In genomic region chrX:53374923-53375322, GRCh38 we compare ENCODE assay signal across 24 cellular contexts.
A peak's percentile ranks its signal among the peaks of the same experiment; 100 is the strongest.
DNase-seq lines count a peak whose midpoint lies in the region; ATAC-seq, FAIRE-seq and TF ChIP-seq lines count a peak whose summit lies in the region.
"Had no signal": no experiment of that assay in that cellular context is flagged by ENCODE, and none has a peak within 500 bp of the region (broad histone marks: within the 10 kb centered on the region; RNA-seq: fewer than 3 reads in every experiment).

No MANE protein-coding gene starts in this region.

- no peak overlapping the region for H3K4me3 ChIP-seq in MM.1S (ENCODE audit: low read length)
- H3K4me3 ChIP-seq: colonic mucosa, left lung, prostate gland, SJSA1 had no signal

- TF ChIP-seq CTCF in MM.1S (IDR thresholded peaks at IDR 0.05; ENCODE audit: low read length): 0 out of 2 replicates have a peak, but pooled peaks have one; percentile 9

- no peaks in the 10 kb centered on the region for H3K79me2 ChIP-seq in MM.1S (ENCODE audit: low read length)

- H3K4me2 ChIP-seq in MM.1S (ENCODE audit: low read depth, low read length): no peak overlapping the region

- no peaks in the 10 kb centered on the region; the same call in 1 of the 2 replicates for H3K36me3 ChIP-seq in MM.1S (replicated peaks; ENCODE audit: insufficient read depth, low read length)
- H3K36me3 ChIP-seq: colonic mucosa, prostate gland had no signal

- no peaks in the 10 kb centered on the region for H3F3A ChIP-seq in MM.1S (ENCODE audit: insufficient read depth, low read length)

- DNase-seq in stimulated activated naive CD8-positive, alpha-beta T cell treated with anti-CD3 and anti-CD28 coated beads, Interleukin-15, Interleukin-2, amounts not matched to agents 100 U/mL and 50 U/mL, for 24 hours: no peak
- DNase-seq in stimulated activated naive CD8-positive, alpha-beta T cell treated with anti-CD3 and anti-CD28 coated beads, Interleukin-15, amount 100 ng/mL, for 72 hours: no peak
- DNase-seq in MM.1S (no peak), NCI-H1436 (lab: John Stamatoyannopoulos, UW) (no peak), hippocampal formation (lab: John Stamatoyannopoulos, UW) (no peak), RCC 7860 (ENCODE audit: low spot score) (no peak), LoVo (ENCODE audit: low spot score) (no peak)
- DNase-seq: activated B cell treated with CpG ODN at 0.5 μM for 24 hours; activated CD4-positive, alpha-beta T cell treated with anti-CD3 and anti-CD28 coated beads, Interleukin-2, amount 50 U/mL, for 48 hours; activated naive CD4-positive, alpha-beta T cell treated with Interleukin-2 at 50 U/mL for 16 hours; activated T-cell treated with anti-CD3 and anti-CD28 coated beads, Interleukin-2, amount 50 U/mL, for 1 hour; colonic mucosa; left lung; NCI-H187; stimulated activated CD4-positive, alpha-beta T cell treated with anti-CD3 and anti-CD28 coated beads, Interleukin-2, amount 100 ng/mL, for 24 hours; stimulated activated naive B cell treated with anti-CD40 and anti-IgM and Interleukin-4, amounts not matched to agents 10 μg/mL and 1 μg/mL and 100 μg/mL, for 72 hours; T-helper 2 cell had no signal

- H4K20me1 ChIP-seq in MM.1S (ENCODE audit: insufficient read depth, low read length): no peaks in the 10 kb centered on the region

- FAIRE-seq in RCC 7860 (lab: Jason Lieb, UNC): no peak
- FAIRE-seq: endometrium had no signal

- no peaks in the 10 kb centered on the region for H3K9me3 Mint-ChIP-seq in stimulated activated naive CD8-positive, alpha-beta T cell treated with anti-CD3 and anti-CD28 coated beads, Interleukin-15, amount 100 ng/mL, for 72 hours

- peak; percentile 23 for ATAC-seq in stimulated activated naive CD8-positive, alpha-beta T cell treated with anti-CD3 and anti-CD28 coated beads, Interleukin-15, Interleukin-2, amounts not matched to agents 100 U/mL and 50 U/mL, for 24 hours
- no peak for ATAC-seq in stimulated activated naive CD8-positive, alpha-beta T cell treated with anti-CD3 and anti-CD28 coated beads, Interleukin-15, amount 100 ng/mL, for 72 hours

- no peak overlapping the region for H2AFZ ChIP-seq in MM.1S (ENCODE audit: low read length)

- no peak overlapping the region for H3K27ac Mint-ChIP-seq in stimulated activated naive CD8-positive, alpha-beta T cell treated with anti-CD3 and anti-CD28 coated beads, Interleukin-15, amount 100 ng/mL, for 72 hours
- H3K27ac Mint-ChIP-seq: activated B cell treated with CpG ODN at 0.5 μM for 24 hours; brain; mesothelial cell of epicardium; stimulated activated naive B cell treated with anti-CD40 and anti-IgM and Interleukin-4, amounts not matched to agents 10 μg/mL and 1 μg/mL and 100 μg/mL, for 72 hours had no signal

- no peaks in the 10 kb centered on the region for H3K27me3 ChIP-seq in MM.1S (replicated peaks; ENCODE audit: insufficient read depth, low read length)
- H3K27me3 ChIP-seq: colonic mucosa, left lung, SJSA1 had no signal

- H3K27ac ChIP-seq in MM.1S (ENCODE audit: low read length) (no peak overlapping the region), angular gyrus (ENCODE audit: low read depth, low read length) (peak overlapping the region; percentile 40)
- H3K27ac ChIP-seq: colonic mucosa, left lung, prostate gland, SJSA1 had no signal

- H3K4me3 Mint-ChIP-seq in stimulated activated naive CD8-positive, alpha-beta T cell treated with anti-CD3 and anti-CD28 coated beads, Interleukin-15, amount 100 ng/mL, for 72 hours: no peak overlapping the region
- H3K4me3 Mint-ChIP-seq: activated B cell treated with CpG ODN at 0.5 μM for 24 hours; brain; mesothelial cell of epicardium; neural crest cell; stimulated activated naive B cell treated with anti-CD40 and anti-IgM and Interleukin-4, amounts not matched to agents 10 μg/mL and 1 μg/mL and 100 μg/mL, for 72 hours had no signal

- no peak overlapping the region for H3K9ac ChIP-seq in MM.1S (ENCODE audit: low read length)

- no peaks in the 10 kb centered on the region for H3K4me1 Mint-ChIP-seq in stimulated activated naive CD8-positive, alpha-beta T cell treated with anti-CD3 and anti-CD28 coated beads, Interleukin-15, amount 100 ng/mL, for 72 hours
- H3K4me1 Mint-ChIP-seq: activated B cell treated with CpG ODN at 0.5 μM for 24 hours, brain, mesothelial cell of epicardium, neural crest cell had no signal

- H3K4me1 ChIP-seq in MM.1S (ENCODE audit: low read length): no peaks in the 10 kb centered on the region
- H3K4me1 ChIP-seq: colonic mucosa, left lung, prostate gland, SJSA1 had no signal

- H3K9me2 ChIP-seq in MM.1S (replicated peaks; ENCODE audit: insufficient read depth, low read length): no peaks in the 10 kb centered on the region

- no peaks in the 10 kb centered on the region for H3K27me3 Mint-ChIP-seq in stimulated activated naive CD8-positive, alpha-beta T cell treated with anti-CD3 and anti-CD28 coated beads, Interleukin-15, amount 100 ng/mL, for 72 hours
- H3K27me3 Mint-ChIP-seq: activated B cell treated with CpG ODN at 0.5 μM for 24 hours; brain; stimulated activated naive B cell treated with anti-CD40 and anti-IgM and Interleukin-4, amounts not matched to agents 10 μg/mL and 1 μg/mL and 100 μg/mL, for 72 hours had no signal

- H3K9me3 ChIP-seq in MM.1S (replicated peaks; ENCODE audit: insufficient read depth, low read length): no peaks in the 10 kb centered on the region
- H3K9me3 ChIP-seq: colonic mucosa, left lung, prostate gland, SJSA1 had no signal
